In the genomic region with DNA sequence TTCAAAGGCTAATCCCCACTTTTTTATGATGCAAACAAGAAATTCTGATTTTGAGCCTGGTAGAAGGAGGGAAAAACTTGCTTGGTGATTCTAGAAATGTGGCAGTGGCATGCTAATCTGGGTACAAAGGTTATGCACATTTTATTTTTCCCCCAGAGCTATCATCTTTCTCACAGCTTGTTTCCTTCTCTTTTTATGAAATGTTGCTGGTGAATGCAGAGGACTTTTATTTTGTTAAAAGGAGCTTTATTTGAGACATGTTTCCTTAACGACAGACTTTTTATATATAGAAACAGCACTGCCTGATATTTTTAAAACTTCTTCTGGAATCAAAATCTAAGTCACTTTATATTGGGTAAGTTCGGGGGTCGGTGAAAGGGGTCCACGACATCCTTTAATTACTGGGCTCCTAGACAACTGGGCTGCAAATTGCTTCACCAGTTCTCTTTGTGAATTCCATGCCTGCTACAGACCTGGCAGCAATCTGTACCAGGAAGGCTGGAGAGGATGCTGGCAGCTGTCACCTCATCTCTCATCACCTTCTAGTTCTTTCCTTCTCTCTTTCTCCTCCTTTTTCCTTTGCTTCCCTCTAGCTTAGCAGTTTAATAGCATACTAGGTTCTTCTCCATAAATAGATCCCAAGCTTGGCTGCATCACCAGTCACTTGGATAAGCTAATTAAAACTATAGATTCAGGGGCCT, we compare ENCODE assay signal across 17 cellular contexts.
DNase-seq lines count a peak whose midpoint lies in the region; ATAC-seq and TF ChIP-seq lines count a peak whose summit lies in the region.
"Had no signal": no experiment of that assay in that cellular context is flagged by ENCODE, and none has a peak within 500 bp of the region (broad histone marks: within the 10 kb centered on the region; RNA-seq: fewer than 3 reads in every experiment).

No MANE protein-coding gene starts in this region.

- no peak for TF ChIP-seq CTCF in Loucy (conservative IDR thresholded peaks at IDR 0.05; ENCODE audit: low read length)
- TF ChIP-seq CTCF in mesothelial cell of epicardium (IDR thresholded peaks at IDR 0.05; ENCODE audit: unreplicated experiment), result no peak
- no peak for TF ChIP-seq CTCF in BE2C (IDR thresholded peaks at IDR 0.05; ENCODE audit: low read depth, low read length)

- no peaks in the 10 kb centered on the region for H3K36me3 ChIP-seq in BLaER1 treated with 17β-estradiol and CSF1 and Interleukin-3, amounts not matched to agents 10 nM and 100 nM
- no peaks in the 10 kb centered on the region for H3K36me3 ChIP-seq in Loucy (ENCODE audit: insufficient read depth, low read length)
- no peaks in the 10 kb centered on the region for H3K36me3 ChIP-seq in BE2C
- H3K36me3 ChIP-seq: heart right ventricle, right lobe of liver, SJCRH30 had no signal

- peak overlapping the region; percentile 23 to 71 (median 49); a peak in 14 of 22 replicates for H3K4me2 ChIP-seq in BLaER1 treated with 17β-estradiol and CSF1 and Interleukin-3, amounts not matched to agents 10 nM and 100 nM
- H3K4me2 ChIP-seq in Loucy (ENCODE audit: low read depth, low read length, poor library complexity, severe bottlenecking), result peak overlapping the region; percentile 32

- no peak overlapping the region for H3K4me3 ChIP-seq in BLaER1 treated with 17β-estradiol and CSF1 and Interleukin-3, amounts not matched to agents 10 nM and 100 nM
- H3K4me3 ChIP-seq in Loucy (ENCODE audit: low read length, poor library complexity, severe bottlenecking) (no peak overlapping the region), BE2C (ENCODE audit: low read depth, low read length) (no peak overlapping the region)
- H3K4me3 ChIP-seq: heart right ventricle, right lobe of liver, SJCRH30 had no signal

- H3K4me1 ChIP-seq in BLaER1 treated with 17β-estradiol and CSF1 and Interleukin-3, amounts not matched to agents 10 nM and 100 nM, result peaks cover 45 to 60% (median 55%) of the 10 kb centered on the region in 10 experiments
- H3K4me1 ChIP-seq in Loucy (ENCODE audit: insufficient read depth, low read length, poor library complexity, severe bottlenecking), result peaks cover 58% of the 10 kb centered on the region
- H3K4me1 ChIP-seq in BE2C, result no peaks in the 10 kb centered on the region
- H3K4me1 ChIP-seq: right lobe of liver, SJCRH30 had no signal

- DNase-seq in mesothelial cell of epicardium (ENCODE audit: low spot score in 2 of 2, unreplicated experiment in 2 of 2) (no peak), EL (no peak), BE2C (no peak)
- DNase-seq: activated CD4-positive, alpha-beta T cell treated with anti-CD3 and anti-CD28 coated beads for 1 hour; activated CD8-positive, alpha-beta memory T cell treated with anti-CD3 and anti-CD28 coated beads, Interleukin-2, amount 50 U/mL, for 48 hours; activated naive CD4-positive, alpha-beta T cell; heart right ventricle; NCI-H2029 treated with DMSO at 0.1 percent for 48 hours; NK-92 treated with Interleukin-12 subunit alpha and Interleukin-12 subunit beta, amount 100 ng/mL, for 24 hours; right lobe of liver; SJCRH30; stimulated activated CD4-positive, alpha-beta T cell treated with anti-CD3 and anti-CD28 coated beads, Interleukin-2, amount 100 ng/mL, for 24 hours; T-helper 9 cell had no signal

- H3K9me3 Mint-ChIP-seq in mesothelial cell of epicardium, result no peaks in the 10 kb centered on the region

- H3F3A ChIP-seq in Loucy (ENCODE audit: low read depth), result no peaks in the 10 kb centered on the region

- no peak overlapping the region for H3K4me3 Mint-ChIP-seq in mesothelial cell of epicardium

- H3K27me3 Mint-ChIP-seq in mesothelial cell of epicardium (ENCODE audit: low read depth), result no peaks in the 10 kb centered on the region

- no peaks in the 10 kb centered on the region for H3K9me3 ChIP-seq in BLaER1 treated with 17β-estradiol and CSF1 and Interleukin-3, amounts not matched to agents 10 nM and 100 nM (replicated peaks in 1 of 11)
- no peaks in the 10 kb centered on the region for H3K9me3 ChIP-seq in Loucy (ENCODE audit: insufficient read depth, low read depth, low read length)
- H3K9me3 ChIP-seq in BE2C, result no peaks in the 10 kb centered on the region
- H3K9me3 ChIP-seq: heart right ventricle, right lobe of liver, SJCRH30 had no signal

- no peaks in the 10 kb centered on the region for H3K79me2 ChIP-seq in Loucy (ENCODE audit: insufficient read depth, low read length)

- ATAC-seq in GM21515 (IDR thresholded peaks at IDR 0.05; ENCODE audit: unreplicated experiment), result no peak
- ATAC-seq: right lobe of liver had no signal

- H3K27ac Mint-ChIP-seq in mesothelial cell of epicardium, result peak overlapping the region; percentile 44

- H3K27ac ChIP-seq in BLaER1 treated with 17β-estradiol and CSF1 and Interleukin-3, amounts not matched to agents 10 nM and 100 nM, result peak overlapping the region in 7 of 11 experiments; percentile 46 to 68 (median 61); a peak in 6 of 22 replicates
- H3K27ac ChIP-seq in angular gyrus (ENCODE audit: low read depth, low read length), result peak overlapping the region; percentile 43
- H3K27ac ChIP-seq: right lobe of liver, SJCRH30 had no signal

- H3K36me3 Mint-ChIP-seq in mesothelial cell of epicardium, result no peaks in the 10 kb centered on the region

- H3K9ac ChIP-seq in BLaER1 treated with 17β-estradiol and CSF1 and Interleukin-3, amounts not matched to agents 10 nM and 100 nM, result no peak overlapping the region
- peak overlapping the region; percentile 42 for H3K9ac ChIP-seq in Loucy (ENCODE audit: low read depth, low read length, poor library complexity, severe bottlenecking)

- no peaks in the 10 kb centered on the region for H4K20me1 ChIP-seq in BLaER1 treated with 17β-estradiol and CSF1 and Interleukin-3, amounts not matched to agents 10 nM and 100 nM
- no peaks in the 10 kb centered on the region for H4K20me1 ChIP-seq in Loucy (ENCODE audit: insufficient read depth, low read length, poor library complexity, severe bottlenecking)

- H3K9me2 ChIP-seq in Loucy (replicated peaks; ENCODE audit: low read depth, low read length), result no peaks in the 10 kb centered on the region

- peaks cover 18% of the 10 kb centered on the region for H3K4me1 Mint-ChIP-seq in mesothelial cell of epicardium

- no peaks in the 10 kb centered on the region for H3K27me3 ChIP-seq in BLaER1 treated with 17β-estradiol and CSF1 and Interleukin-3, amounts not matched to agents 10 nM and 100 nM
- no peaks in the 10 kb centered on the region for H3K27me3 ChIP-seq in Loucy (ENCODE audit: insufficient read depth, low read length, poor library complexity, severe bottlenecking)
- no peaks in the 10 kb centered on the region for H3K27me3 ChIP-seq in BE2C
- H3K27me3 ChIP-seq: heart right ventricle, right lobe of liver, SJCRH30 had no signal

- peak overlapping the region; percentile 58 for H2AFZ ChIP-seq in Loucy (ENCODE audit: low read length)
